Comparison of ENCODE assay signal across 27 cellular contexts in the genomic region with DNA sequence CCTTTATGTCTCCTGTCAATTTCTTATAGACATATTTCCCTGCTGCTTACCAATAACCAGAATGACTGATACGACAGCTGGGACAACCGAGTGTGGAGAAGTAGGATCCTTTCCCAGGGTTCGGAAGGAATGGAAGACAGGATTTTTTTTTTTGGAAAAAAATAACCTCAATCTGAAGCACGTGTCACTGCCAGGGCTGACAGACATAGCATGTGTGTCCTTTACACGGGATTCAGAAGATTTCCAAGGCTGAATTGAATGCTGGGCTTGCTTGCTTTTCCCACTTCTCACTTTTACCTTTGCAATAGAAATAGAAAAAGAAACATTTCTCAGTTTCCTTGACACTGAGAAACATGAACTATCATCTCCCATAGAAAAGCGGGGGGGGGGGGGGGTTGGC.
"Had no signal": no experiment of that assay in that cellular context is flagged by ENCODE, and none has a peak within 500 bp of the region (broad histone marks: within the 10 kb centered on the region; RNA-seq: fewer than 3 reads in every experiment).

No MANE protein-coding gene starts in this region.

- H3K4me3 ChIP-seq: colonic mucosa, coronary artery, dorsolateral prefrontal cortex, esophagus muscularis mucosa, esophagus squamous epithelium, gastrocnemius medialis, gastroesophageal sphincter, heart left ventricle, heart right ventricle had no signal

- DNase-seq: colonic mucosa; cortex of kidney; dermis blood vessel endothelial cell; dorsolateral prefrontal cortex; effector CD4-positive, alpha-beta T cell; effector CD8-positive, alpha-beta T cell; effector memory CD4-positive, alpha-beta T cell; effector memory CD8-positive, alpha-beta T cell; endodermal cell; erythroblast; esophagus squamous epithelium; foreskin keratinocyte; foreskin melanocyte; gastrocnemius medialis; glutamatergic neuron; head of caudate nucleus; heart left ventricle; heart right ventricle had no signal

- H3K4me1 ChIP-seq: colonic mucosa, esophagus squamous epithelium, foreskin keratinocyte, gastrocnemius medialis, heart right ventricle had no signal

- H3K36me3 ChIP-seq: colonic mucosa, esophagus muscularis mucosa, esophagus squamous epithelium, gastrocnemius medialis, gastroesophageal sphincter, heart left ventricle, heart right ventricle had no signal

- ATAC-seq: effector memory CD8-positive, alpha-beta T cell; esophagus mucosa; foreskin keratinocyte; gastrocnemius medialis; gastroesophageal sphincter; heart left ventricle; heart right ventricle had no signal

- FAIRE-seq: colon, endometrium, endothelial cell of umbilical vein, frontal cortex had no signal

- H3K27ac ChIP-seq: colonic mucosa, coronary artery, dorsolateral prefrontal cortex, epithelial cell of prostate, esophagus muscularis mucosa, esophagus squamous epithelium, foreskin keratinocyte, gastrocnemius medialis, gastroesophageal sphincter, heart left ventricle, heart right ventricle had no signal

- H3K9me3 ChIP-seq: colonic mucosa, esophagus muscularis mucosa, gastrocnemius medialis, gastroesophageal sphincter, heart left ventricle, heart right ventricle had no signal

- H3K27me3 ChIP-seq: colonic mucosa, dorsolateral prefrontal cortex, esophagus muscularis mucosa, esophagus squamous epithelium, foreskin keratinocyte, gastrocnemius medialis, gastroesophageal sphincter had no signal
